ENCODE assay signal across 22 cellular contexts in the genomic region with DNA sequence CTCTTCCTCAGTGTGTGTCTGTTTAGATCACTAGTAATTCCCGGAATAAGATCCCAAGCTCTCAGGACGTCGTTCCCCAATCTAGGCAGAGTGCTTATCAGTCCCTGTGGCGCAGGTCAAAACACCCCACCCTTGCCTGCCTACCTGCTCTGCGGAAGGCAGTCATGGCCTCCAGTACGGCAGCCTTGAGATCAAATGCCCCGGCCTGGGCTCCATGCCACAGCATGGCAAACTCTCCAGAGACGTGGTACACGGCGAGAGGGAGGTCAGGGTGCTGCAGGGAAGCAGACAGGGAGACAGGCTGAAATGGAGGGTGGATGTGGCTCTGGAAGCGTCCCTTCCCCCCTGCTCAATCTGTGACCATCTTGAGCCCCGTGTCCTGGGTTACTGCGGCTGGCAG. TPM values are rescaled to one million over a fixed set of nuclear protein-coding genes. Genes with fewer than 3 reads are reported as not detected.
DNase-seq lines count a peak whose midpoint lies in the region; ATAC-seq, FAIRE-seq and TF ChIP-seq lines count a peak whose summit lies in the region.
"Had no signal": no experiment of that assay in that cellular context is flagged by ENCODE, and none has a peak within 500 bp of the region (broad histone marks: within the 10 kb centered on the region; RNA-seq: fewer than 3 reads in every experiment).

No MANE protein-coding gene starts in this region.

- H3K4me1 Mint-ChIP-seq in nephron progenitor cell: peaks cover 7% of the 10 kb centered on the region
- no peaks in the 10 kb centered on the region for H3K4me1 Mint-ChIP-seq in activated CD4-positive, alpha-beta T cell treated with anti-CD3 and anti-CD28 coated beads, Interleukin-2, amount 10 ng/mL, durations not matched to agents 7 days and 5 days
- H3K4me1 Mint-ChIP-seq: GM23338 had no signal

- TF ChIP-seq EP300 in HepG2 (IDR thresholded peaks at IDR 0.05; ENCODE audit: low read depth in 2 of 2, low read length in 2 of 2) (no peak), HepG2 (CRISPR knock-in tag; IDR thresholded peaks at IDR 0.05; ENCODE audit: borderline replicate concordance) (no peak)

- TF ChIP-seq CTCF in HepG2 (CRISPR knock-in tag; IDR thresholded peaks at IDR 0.05): no peak
- no peak for TF ChIP-seq CTCF in nephron progenitor cell (IDR thresholded peaks at IDR 0.05)

- no peak overlapping the region for H2BK15ac ChIP-seq in neuronal stem cell (ENCODE audit: low read length)

- H3K4me3 ChIP-seq in right cardiac atrium (ENCODE audit: low read length) (no peak overlapping the region), HepG2 (replicated peaks in 1 of 3; ENCODE audit: insufficient read depth in 1 of 3, low read depth in 2 of 3, low read length in 3 of 3) (no peak overlapping the region), neuronal stem cell (ENCODE audit: low read length in 2 of 2) (no peak overlapping the region)
- H3K4me3 ChIP-seq: GM23338 had no signal

- H3K27ac Mint-ChIP-seq in nephron progenitor cell: no peak overlapping the region
- H3K27ac Mint-ChIP-seq in activated CD4-positive, alpha-beta T cell treated with anti-CD3 and anti-CD28 coated beads, Interleukin-2, amount 10 ng/mL, durations not matched to agents 7 days and 5 days: no peak overlapping the region
- H3K27ac Mint-ChIP-seq: GM23338 had no signal

- H3K27ac ChIP-seq in right cardiac atrium (ENCODE audit: low read length) (no peak overlapping the region), HepG2 (ENCODE audit: extremely low read length, insufficient read depth, low read length) (peak overlapping the region; percentile 97), neuronal stem cell (replicated peaks; ENCODE audit: low read length) (no peak overlapping the region)

- H3K27me3 Mint-ChIP-seq in nephron progenitor cell (ENCODE audit: low read depth, poor library complexity): peaks cover 4% of the 10 kb centered on the region
- H3K27me3 Mint-ChIP-seq in activated CD4-positive, alpha-beta T cell treated with anti-CD3 and anti-CD28 coated beads, Interleukin-2, amount 10 ng/mL, durations not matched to agents 7 days and 5 days: no peaks in the 10 kb centered on the region

- no peak overlapping the region for H3K4ac ChIP-seq in neuronal stem cell (ENCODE audit: low read length)

- intact Hi-C loops in Right ventricle myocardium superior (cut with DNase I): no loop called here
- intact Hi-C loops in right cardiac atrium (cut with DNase I): no loop called here
- intact Hi-C loops in HepG2 (cut with micrococcal nuclease; ENCODE audit: unreplicated experiment): no loop called here

- H4K91ac ChIP-seq in neuronal stem cell (ENCODE audit: low read depth, low read length, poor library complexity): no peak overlapping the region

- no peaks in the 10 kb centered on the region for H3K79me2 ChIP-seq in HepG2 (ENCODE audit: insufficient read depth, low read length)

- no TSS peak for BruUV-seq in HepG2 (replicated peaks; lab: Mats Ljungman, UMichigan)

- no peak overlapping the region for H3K18ac ChIP-seq in neuronal stem cell (ENCODE audit: low read length)

- TF ChIP-seq RAD21 in HepG2 (CRISPR knock-in tag; IDR thresholded peaks at IDR 0.05): no peak

- H3K4me2 ChIP-seq in HepG2 (ENCODE audit: low read depth, low read length): peak overlapping the region; percentile 77; the same call in 1 of the 2 replicates
- H3K4me2 ChIP-seq in neuronal stem cell (ENCODE audit: insufficient read depth, low read length, poor library complexity, severe bottlenecking): no peak overlapping the region
- H3K4me2 ChIP-seq: GM23338 had no signal

- POLR2A ChIA-PET in HepG2 (lab: Yijun Ruan, JAX): interaction anchor here (1.6 to 3.1 kb wide), 5 partner anchors 9 to 49 kb away, joined by 4 to 29 read pairs (median 23); a partner anchor contains a TSS
- POLR2A ChIA-PET in activated CD4-positive, alpha-beta T cell treated with anti-CD3 and anti-CD28 coated beads, Interleukin-2, amount 10 ng/mL, durations not matched to agents 7 days and 5 days (lab: Charles Lee): no interaction called here

- no peak overlapping the region for H2BK120ac ChIP-seq in neuronal stem cell (ENCODE audit: low read depth, low read length)

- H3K4me3 Mint-ChIP-seq in nephron progenitor cell: no peak overlapping the region
- no peak overlapping the region for H3K4me3 Mint-ChIP-seq in activated CD4-positive, alpha-beta T cell treated with anti-CD3 and anti-CD28 coated beads, Interleukin-2, amount 10 ng/mL, durations not matched to agents 7 days and 5 days
- H3K4me3 Mint-ChIP-seq: CD14-positive monocyte, GM23338 had no signal

- no peak overlapping the region for H2BK12ac ChIP-seq in neuronal stem cell (ENCODE audit: low read length)

- H3K27me3 ChIP-seq in right cardiac atrium (ENCODE audit: control insufficient read depth, insufficient read depth) (no peaks in the 10 kb centered on the region), HepG2 (ENCODE audit: control insufficient read depth in 1 of 2, insufficient read depth in 2 of 2, low read length in 2 of 2) (no peaks in the 10 kb centered on the region), neuronal stem cell (ENCODE audit: control insufficient read depth in 3 of 3, insufficient read depth in 3 of 3, low read depth in 1 of 3, low read length in 3 of 3) (no peaks in the 10 kb centered on the region)

- H2BK5ac ChIP-seq in neuronal stem cell (ENCODE audit: low read length): no peak overlapping the region

- peaks cover 34% of the 10 kb centered on the region for H3K36me3 Mint-ChIP-seq in nephron progenitor cell (ENCODE audit: low read depth)
- H3K36me3 Mint-ChIP-seq in activated CD4-positive, alpha-beta T cell treated with anti-CD3 and anti-CD28 coated beads, Interleukin-2, amount 10 ng/mL, durations not matched to agents 7 days and 5 days (ENCODE audit: low read depth): peaks cover 31% of the 10 kb centered on the region

- H3K79me1 ChIP-seq in neuronal stem cell (ENCODE audit: low read depth, low read length): no peaks in the 10 kb centered on the region

- H2AFZ ChIP-seq in HepG2 (ENCODE audit: low read length) (no peak overlapping the region), neuronal stem cell (ENCODE audit: low read length) (no peak overlapping the region)
- H2AFZ ChIP-seq: GM23338 had no signal

- no peak for FAIRE-seq in HepG2 (lab: Jason Lieb, UNC)

- no peak overlapping the region for H2AK5ac ChIP-seq in neuronal stem cell (ENCODE audit: low read depth, low read length)

- H3K9me3 Mint-ChIP-seq in nephron progenitor cell: peaks cover 3% of the 10 kb centered on the region
- H3K9me3 Mint-ChIP-seq in activated CD4-positive, alpha-beta T cell treated with anti-CD3 and anti-CD28 coated beads, Interleukin-2, amount 10 ng/mL, durations not matched to agents 7 days and 5 days: no peaks in the 10 kb centered on the region
- H3K9me3 Mint-ChIP-seq: GM23338 had no signal

- DNase-seq in Right ventricle myocardium superior (no peak), right cardiac atrium (no peak), HepG2 (ENCODE audit: low spot score) (no peak), neuronal stem cell (ENCODE audit: low spot score) (no peak), UCSD-AML1 (lab: John Stamatoyannopoulos, UW; ENCODE audit: unreplicated experiment) (no peak), nephron progenitor cell (no peak)
- DNase-seq in activated CD4-positive, alpha-beta T cell treated with anti-CD3 and anti-CD28 coated beads, Interleukin-2, amount 10 ng/mL, durations not matched to agents 7 days and 5 days: no peak
- DNase-seq: GDM1, KBM-7, NCI-H1417, NCI-H187, NCI-H2107, NCI-H524, NCI-H82, OCI-M1, SIG-M5 had no signal

- H3K9ac ChIP-seq in HepG2 (ENCODE audit: insufficient read depth, low read depth, low read length): 0 out of 2 replicates have a peak overlapping the region, but pooled peaks have one; percentile 71
- H3K9ac ChIP-seq in neuronal stem cell (ENCODE audit: low read depth, low read length, poor library complexity): peak overlapping the region; percentile 38

- in situ Hi-C loops in HepG2 (cut with HindIII; ENCODE audit: extremely low pct_ligation_motif_present, low pct_unique_long_range_greater_than_20kb): no loop called here

- H3K36me3 ChIP-seq in HepG2 (replicated peaks in 1 of 2; ENCODE audit: control insufficient read depth in 1 of 2, insufficient read depth in 2 of 2, low read length in 2 of 2) (peaks cover 15 to 48% of the 10 kb centered on the region in 2 experiments), neuronal stem cell (replicated peaks in 1 of 2; ENCODE audit: control insufficient read depth in 2 of 2, insufficient read depth in 2 of 2, low read length in 2 of 2) (peaks cover 30 to 73% of the 10 kb centered on the region in 2 donors)

- H3K4me1 ChIP-seq in right cardiac atrium (ENCODE audit: control insufficient read depth, insufficient read depth, low read length) (no peaks in the 10 kb centered on the region), HepG2 (ENCODE audit: insufficient read depth, low read length) (peaks cover 85% of the 10 kb centered on the region), neuronal stem cell (ENCODE audit: control insufficient read depth in 2 of 2, insufficient read depth in 1 of 2, low read depth in 1 of 2, low read length in 2 of 2) (no peaks in the 10 kb centered on the region)

- no peak overlapping the region for H3K14ac ChIP-seq in neuronal stem cell (ENCODE audit: low read length)

- 92% methylated on average over 13 of the region's 13 CpGs for WGBS in right cardiac atrium
- WGBS in HepG2 (ENCODE audit: low lambda C conversion rate): 100% methylated on average over 11 of the region's 13 CpGs
- no CpG with 5 or more reads among the region's 13 CpGs for WGBS in neuronal stem cell (ENCODE audit: extremely low coverage in 2 of 2, insufficient read length in 2 of 2, insufficient replicate concordance in 1 of 2), 2 donors

- no peaks in the 10 kb centered on the region for H3K9me3 ChIP-seq in right cardiac atrium (ENCODE audit: control insufficient read depth, low read length)
- H3K9me3 ChIP-seq in HepG2 (ENCODE audit: low read length): no peaks in the 10 kb centered on the region
- H3K9me3 ChIP-seq in neuronal stem cell (replicated peaks in 1 of 2; ENCODE audit: control insufficient read depth in 2 of 2, insufficient read depth in 1 of 2, low read depth in 1 of 2, low read length in 2 of 2): no peaks in the 10 kb centered on the region

- no peaks in the 10 kb centered on the region for H4K20me1 ChIP-seq in HepG2 (ENCODE audit: insufficient read depth, low read length)

- TF ChIP-seq POLR2A in HepG2 (IDR thresholded peaks at IDR 0.05; ENCODE audit: insufficient read depth in 1 of 2, low read depth in 2 of 2, low read length in 2 of 2): no peak

- peak; percentile 16 for ATAC-seq in Right ventricle myocardium superior (ENCODE audit: poor library complexity)
- ATAC-seq in right cardiac atrium: no peak
- no peak for ATAC-seq in HepG2
- ATAC-seq in HG02970 (IDR thresholded peaks at IDR 0.05; ENCODE audit: low FRiP score, unreplicated experiment): no peak
- ATAC-seq: GM23338 had no signal

- CTCF ChIA-PET in HepG2 (lab: Yijun Ruan, JAX; ENCODE audit: low intra/inter-chr PET ratio, low total read pairs): no interaction called here
- CTCF ChIA-PET in activated CD4-positive, alpha-beta T cell treated with anti-CD3 and anti-CD28 coated beads, Interleukin-2, amount 10 ng/mL, durations not matched to agents 7 days and 5 days (lab: Charles Lee): interaction anchor here (0.5 to 1.1 kb wide), 3 partner anchors 8 to 13 kb away, joined by 3 read pairs; a partner anchor contains a TSS

- no peak overlapping the region for H4K8ac ChIP-seq in neuronal stem cell (ENCODE audit: low read depth, low read length)

- no peak overlapping the region for H3K23ac ChIP-seq in neuronal stem cell (ENCODE audit: low read depth, low read length, poor library complexity)

RNA-seq across cellular contexts. Expression of a gene that starts 12.0 kb away (rescaled TPM):
- total RNA-seq in Right ventricle myocardium superior: 9.8 TPM
- 10 to 100 TPM; 11.0 to 20.0 (median 15.9) TPM for total RNA-seq in right cardiac atrium
- polyA plus RNA-seq in right cardiac atrium: 19.6 TPM
- total RNA-seq in HepG2 (2016; rRNA removed; fragmentation: Illumina TruSeq; extraction: Trizol): 23.0 and 23.1 TPM in 2 replicates
- 9.0 and 12.1 TPM in 2 replicates for total RNA-seq in HepG2 (2016; cell fraction: cytosol; rRNA removed; fragmentation: Illumina TruSeq; extraction: Trizol; ENCODE audit: low read depth)
- 24.5 and 26.6 TPM in 2 replicates for total RNA-seq in HepG2 (2016; cell fraction: insoluble cytoplasmic fraction; rRNA removed; fragmentation: Illumina TruSeq; extraction: Trizol)
- total RNA-seq in HepG2 (2016; cell fraction: membrane; rRNA removed; fragmentation: Illumina TruSeq; extraction: Trizol): 14.8 and 21.9 TPM in 2 replicates
- 20.3 and 23.2 TPM in 2 replicates for total RNA-seq in HepG2 (2016; cell fraction: nucleus; rRNA removed; fragmentation: Illumina TruSeq; extraction: Trizol)
- polyA plus RNA-seq in HepG2 (2011; rRNA removed): 38.5 and 52.1 TPM in 2 replicates
- polyA plus RNA-seq in HepG2 (2011; cell fraction: cytosol; rRNA removed): 42.5 and 45.1 TPM in 2 replicates
- 48.3 and 66.3 TPM in 2 replicates for polyA plus RNA-seq in HepG2 (2011; cell fraction: nucleus; rRNA removed)
- 22.4 and 28.2 TPM in 2 replicates for polyA plus RNA-seq in HepG2 (2012)
- 3.9 and 7.9 TPM in 2 replicates for polyA plus RNA-seq in HepG2 (2016; cell fraction: cytosol; fragmentation: Illumina TruSeq; extraction: Trizol; ENCODE audit: low read depth)
- 21.1 and 26.6 TPM in 2 replicates for polyA plus RNA-seq in HepG2 (2016; cell fraction: insoluble cytoplasmic fraction; fragmentation: Illumina TruSeq; extraction: Trizol; ENCODE audit: low read depth)
- 9.6 and 14.6 TPM in 2 replicates for polyA plus RNA-seq in HepG2 (2016; cell fraction: membrane; fragmentation: Illumina TruSeq; extraction: Trizol; ENCODE audit: low read depth)
- polyA plus RNA-seq in HepG2 (2016; cell fraction: nucleus; fragmentation: Illumina TruSeq; extraction: Trizol; ENCODE audit: insufficient read depth, low read depth): 59.1 and 62.1 TPM in 2 replicates
- 23.3 and 44.1 TPM in 2 replicates for polyA minus RNA-seq in HepG2 (2011; rRNA and poly(A)+ RNA removed; ENCODE audit: low replicate concordance)
- 15.5 and 15.6 TPM in 2 replicates for polyA minus RNA-seq in HepG2 (2011; cell fraction: cytosol; rRNA and poly(A)+ RNA removed)
- 18.0 and 26.0 TPM in 2 replicates for polyA minus RNA-seq in HepG2 (2011; cell fraction: nucleus; rRNA and poly(A)+ RNA removed)
- 10.3 TPM for polyA plus RNA-seq in neuronal stem cell (2013, experiment 1 of 2)
- polyA plus RNA-seq in neuronal stem cell (2013, experiment 2 of 2): 10.2 TPM
- 10 to 100 TPM; 16.2 to 20.2 TPM for total RNA-seq in activated CD4-positive, alpha-beta T cell treated with anti-CD3 and anti-CD28 coated beads, Interleukin-2, amount 10 ng/mL, durations not matched to agents 7 days and 5 days

RNA-seq across cellular contexts. Expression of a gene that starts 12.3 kb away (rescaled TPM):
- total RNA-seq in Right ventricle myocardium superior (129 TPM), right cardiac atrium (10 to 100 TPM; 29.9 to 43.6 (median 42.1) TPM), HepG2 (2016; rRNA removed; fragmentation: Illumina TruSeq; extraction: Trizol) (21.8 and 23.0 TPM in 2 replicates)
- polyA plus RNA-seq in right cardiac atrium (39.5 TPM), HepG2 (2011; rRNA removed) (30.1 and 40.5 TPM in 2 replicates)
- total RNA-seq in HepG2 (2016; cell fraction: cytosol; rRNA removed; fragmentation: Illumina TruSeq; extraction: Trizol; ENCODE audit: low read depth): 5.0 and 5.9 TPM in 2 replicates
- total RNA-seq in HepG2 (2016; cell fraction: insoluble cytoplasmic fraction; rRNA removed; fragmentation: Illumina TruSeq; extraction: Trizol): 21.5 and 22.8 TPM in 2 replicates
- 9.1 and 9.2 TPM in 2 replicates for total RNA-seq in HepG2 (2016; cell fraction: membrane; rRNA removed; fragmentation: Illumina TruSeq; extraction: Trizol)
- 16.1 and 20.0 TPM in 2 replicates for total RNA-seq in HepG2 (2016; cell fraction: nucleus; rRNA removed; fragmentation: Illumina TruSeq; extraction: Trizol)
- 15.7 and 16.1 TPM in 2 replicates for polyA plus RNA-seq in HepG2 (2011; cell fraction: cytosol; rRNA removed)
- polyA plus RNA-seq in HepG2 (2011; cell fraction: nucleus; rRNA removed): 75.9 and 98.7 TPM in 2 replicates
- 48.3 and 58.9 TPM in 2 replicates for polyA plus RNA-seq in HepG2 (2012)
- polyA plus RNA-seq in HepG2 (2016; cell fraction: cytosol; fragmentation: Illumina TruSeq; extraction: Trizol; ENCODE audit: low read depth): 6.7 and 7.3 TPM in 2 replicates
- polyA plus RNA-seq in HepG2 (2016; cell fraction: insoluble cytoplasmic fraction; fragmentation: Illumina TruSeq; extraction: Trizol; ENCODE audit: low read depth): 21.4 and 28.7 TPM in 2 replicates
- polyA plus RNA-seq in HepG2 (2016; cell fraction: membrane; fragmentation: Illumina TruSeq; extraction: Trizol; ENCODE audit: low read depth): 8.7 and 9.0 TPM in 2 replicates
- 44.4 and 47.1 TPM in 2 replicates for polyA plus RNA-seq in HepG2 (2016; cell fraction: nucleus; fragmentation: Illumina TruSeq; extraction: Trizol; ENCODE audit: insufficient read depth, low read depth)
- 22.4 and 56.5 TPM in 2 replicates for polyA minus RNA-seq in HepG2 (2011; rRNA and poly(A)+ RNA removed; ENCODE audit: low replicate concordance)
- polyA minus RNA-seq in HepG2 (2011; cell fraction: cytosol; rRNA and poly(A)+ RNA removed): 9.6 and 11.1 TPM in 2 replicates
- 31.4 and 34.3 TPM in 2 replicates for polyA minus RNA-seq in HepG2 (2011; cell fraction: nucleus; rRNA and poly(A)+ RNA removed)
- polyA plus RNA-seq in neuronal stem cell (2013, experiment 1 of 2): 18.9 TPM
- polyA plus RNA-seq in neuronal stem cell (2013, experiment 2 of 2): 19.3 TPM
- 10 to 100 TPM; 37.5 to 40.6 TPM for total RNA-seq in activated CD4-positive, alpha-beta T cell treated with anti-CD3 and anti-CD28 coated beads, Interleukin-2, amount 10 ng/mL, durations not matched to agents 7 days and 5 days

RNA-seq across cellular contexts. Expression of a gene that starts 21.6 kb away (rescaled TPM):
- total RNA-seq in Right ventricle myocardium superior (20.6 TPM), right cardiac atrium (10 to 100 TPM; 19.7 to 22.4 (median 20.5) TPM), HepG2 (2016; rRNA removed; fragmentation: Illumina TruSeq; extraction: Trizol) (77.2 and 93.1 TPM in 2 replicates)
- polyA plus RNA-seq in right cardiac atrium (18.0 TPM), HepG2 (2011; rRNA removed) (25.9 and 36.0 TPM in 2 replicates)
- total RNA-seq in HepG2 (2016; cell fraction: cytosol; rRNA removed; fragmentation: Illumina TruSeq; extraction: Trizol; ENCODE audit: low read depth): 16.4 and 16.7 TPM in 2 replicates
- 79.2 and 96.3 TPM in 2 replicates for total RNA-seq in HepG2 (2016; cell fraction: insoluble cytoplasmic fraction; rRNA removed; fragmentation: Illumina TruSeq; extraction: Trizol)
- 47.2 and 48.0 TPM in 2 replicates for total RNA-seq in HepG2 (2016; cell fraction: membrane; rRNA removed; fragmentation: Illumina TruSeq; extraction: Trizol)
- 34.4 and 38.5 TPM in 2 replicates for total RNA-seq in HepG2 (2016; cell fraction: nucleus; rRNA removed; fragmentation: Illumina TruSeq; extraction: Trizol)
- 23.9 and 28.7 TPM in 2 replicates for polyA plus RNA-seq in HepG2 (2011; cell fraction: cytosol; rRNA removed)
- 30.3 and 34.7 TPM in 2 replicates for polyA plus RNA-seq in HepG2 (2011; cell fraction: nucleus; rRNA removed)
- 17.9 and 29.2 TPM in 2 replicates for polyA plus RNA-seq in HepG2 (2012)
- polyA plus RNA-seq in HepG2 (2016; cell fraction: cytosol; fragmentation: Illumina TruSeq; extraction: Trizol; ENCODE audit: low read depth): 15.0 and 17.3 TPM in 2 replicates
- polyA plus RNA-seq in HepG2 (2016; cell fraction: insoluble cytoplasmic fraction; fragmentation: Illumina TruSeq; extraction: Trizol; ENCODE audit: low read depth): 103 and 111 TPM in 2 replicates
- polyA plus RNA-seq in HepG2 (2016; cell fraction: membrane; fragmentation: Illumina TruSeq; extraction: Trizol; ENCODE audit: low read depth): 40.3 and 43.4 TPM in 2 replicates
- polyA plus RNA-seq in HepG2 (2016; cell fraction: nucleus; fragmentation: Illumina TruSeq; extraction: Trizol; ENCODE audit: insufficient read depth, low read depth): 75.6 and 79.1 TPM in 2 replicates
- 17.7 and 85.1 TPM in 2 replicates for polyA minus RNA-seq in HepG2 (2011; rRNA and poly(A)+ RNA removed; ENCODE audit: low replicate concordance)
- 7.1 and 10.4 TPM in 2 replicates for polyA minus RNA-seq in HepG2 (2011; cell fraction: cytosol; rRNA and poly(A)+ RNA removed)
- 12.1 and 14.3 TPM in 2 replicates for polyA minus RNA-seq in HepG2 (2011; cell fraction: nucleus; rRNA and poly(A)+ RNA removed)
- polyA plus RNA-seq in neuronal stem cell (2013, experiment 1 of 2): 53.9 TPM
- polyA plus RNA-seq in neuronal stem cell (2013, experiment 2 of 2): 53.4 TPM
- 10 to 100 TPM; 66.6 to 73.1 TPM for total RNA-seq in activated CD4-positive, alpha-beta T cell treated with anti-CD3 and anti-CD28 coated beads, Interleukin-2, amount 10 ng/mL, durations not matched to agents 7 days and 5 days

RNA-seq across cellular contexts. Expression of a gene that starts 21.7 kb away (rescaled TPM):
- total RNA-seq in Right ventricle myocardium superior (0.27 TPM), right cardiac atrium (under 1 TPM; 0.20 to 0.47 (median 0.20) TPM), HepG2 (2016; rRNA removed; fragmentation: Illumina TruSeq; extraction: Trizol) (0.18 and 0.31 TPM in 2 replicates)
- polyA plus RNA-seq in right cardiac atrium (0.23 TPM), HepG2 (2011; rRNA removed) (0.14 and 0.24 TPM in 2 replicates)
- 1.0 and 1.1 TPM in 2 replicates for total RNA-seq in HepG2 (2016; cell fraction: cytosol; rRNA removed; fragmentation: Illumina TruSeq; extraction: Trizol; ENCODE audit: low read depth)
- 0.22 and 0.30 TPM in 2 replicates for total RNA-seq in HepG2 (2016; cell fraction: insoluble cytoplasmic fraction; rRNA removed; fragmentation: Illumina TruSeq; extraction: Trizol)
- 0.86 and 1.2 TPM in 2 replicates for total RNA-seq in HepG2 (2016; cell fraction: membrane; rRNA removed; fragmentation: Illumina TruSeq; extraction: Trizol)
- 0.31 and 0.34 TPM in 2 replicates for total RNA-seq in HepG2 (2016; cell fraction: nucleus; rRNA removed; fragmentation: Illumina TruSeq; extraction: Trizol)
- polyA plus RNA-seq in HepG2 (2011; cell fraction: cytosol; rRNA removed): 0.13 and 0.21 TPM in 2 replicates
- 0.13 and 0.16 TPM in 2 replicates for polyA plus RNA-seq in HepG2 (2011; cell fraction: nucleus; rRNA removed)
- polyA plus RNA-seq in HepG2 (2012): 0.16 and 0.21 TPM in 2 replicates
- 0.17 and 0.55 TPM in 2 replicates for polyA plus RNA-seq in HepG2 (2016; cell fraction: cytosol; fragmentation: Illumina TruSeq; extraction: Trizol; ENCODE audit: low read depth)
- polyA plus RNA-seq in HepG2 (2016; cell fraction: insoluble cytoplasmic fraction; fragmentation: Illumina TruSeq; extraction: Trizol; ENCODE audit: low read depth): 0.55 and 0.64 TPM in 2 replicates
- polyA plus RNA-seq in HepG2 (2016; cell fraction: membrane; fragmentation: Illumina TruSeq; extraction: Trizol; ENCODE audit: low read depth): 0.66 and 0.74 TPM in 2 replicates
- polyA plus RNA-seq in HepG2 (2016; cell fraction: nucleus; fragmentation: Illumina TruSeq; extraction: Trizol; ENCODE audit: insufficient read depth, low read depth): 0.22 and 0.23 TPM in 2 replicates
- polyA minus RNA-seq in HepG2 (2011; rRNA and poly(A)+ RNA removed; ENCODE audit: low replicate concordance): 0.46 and 3.7 TPM in 2 replicates
- polyA minus RNA-seq in HepG2 (2011; cell fraction: cytosol; rRNA and poly(A)+ RNA removed): 0.26 and 0.30 TPM in 2 replicates
- 0.77 and 0.99 TPM in 2 replicates for polyA minus RNA-seq in HepG2 (2011; cell fraction: nucleus; rRNA and poly(A)+ RNA removed)
- polyA plus RNA-seq in neuronal stem cell (2013, experiment 1 of 2): 0.20 TPM
- 0.14 TPM for polyA plus RNA-seq in neuronal stem cell (2013, experiment 2 of 2)
- total RNA-seq in activated CD4-positive, alpha-beta T cell treated with anti-CD3 and anti-CD28 coated beads, Interleukin-2, amount 10 ng/mL, durations not matched to agents 7 days and 5 days: under 1 TPM; 0.37 to 0.54 TPM
- polyA plus RNA-seq: CD14-positive monocyte had no signal

RNA-seq across cellular contexts. Expression of a gene that starts 39.5 kb away (rescaled TPM):
- 0.24 TPM for total RNA-seq in Right ventricle myocardium superior
- total RNA-seq in right cardiac atrium: 1 to 10 TPM in 3 of 4 donors, under 1 TPM in 1; 0.21 to 2.3 (median 1.6) TPM
- polyA plus RNA-seq in right cardiac atrium: 1.4 TPM
- 0.09 and 0.13 TPM in 2 replicates for total RNA-seq in HepG2 (2016; rRNA removed; fragmentation: Illumina TruSeq; extraction: Trizol)
- 0.09 TPM in 1 of 2 replicates, not detected in the other for total RNA-seq in HepG2 (2016; cell fraction: cytosol; rRNA removed; fragmentation: Illumina TruSeq; extraction: Trizol; ENCODE audit: low read depth)
- 0.17 and 0.18 TPM in 2 replicates for total RNA-seq in HepG2 (2016; cell fraction: insoluble cytoplasmic fraction; rRNA removed; fragmentation: Illumina TruSeq; extraction: Trizol)
- total RNA-seq in HepG2 (2016; cell fraction: membrane; rRNA removed; fragmentation: Illumina TruSeq; extraction: Trizol): 0.06 and 0.21 TPM in 2 replicates
- total RNA-seq in HepG2 (2016; cell fraction: nucleus; rRNA removed; fragmentation: Illumina TruSeq; extraction: Trizol): 0.19 and 0.22 TPM in 2 replicates
- polyA plus RNA-seq in HepG2 (2011; rRNA removed): 0.26 and 0.37 TPM in 2 replicates
- polyA plus RNA-seq in HepG2 (2011; cell fraction: cytosol; rRNA removed): 0.31 and 0.40 TPM in 2 replicates
- 0.53 and 0.57 TPM in 2 replicates for polyA plus RNA-seq in HepG2 (2011; cell fraction: nucleus; rRNA removed)
- 0.20 and 0.25 TPM in 2 replicates for polyA plus RNA-seq in HepG2 (2012)
- polyA plus RNA-seq in HepG2 (2016; cell fraction: cytosol; fragmentation: Illumina TruSeq; extraction: Trizol; ENCODE audit: low read depth): 0.07 and 0.14 TPM in 2 replicates
- polyA plus RNA-seq in HepG2 (2016; cell fraction: insoluble cytoplasmic fraction; fragmentation: Illumina TruSeq; extraction: Trizol; ENCODE audit: low read depth): 0.10 TPM in 1 of 2 replicates, not detected in the other
- polyA plus RNA-seq in HepG2 (2016; cell fraction: membrane; fragmentation: Illumina TruSeq; extraction: Trizol; ENCODE audit: low read depth): 0.08 and 0.09 TPM in 2 replicates
- polyA plus RNA-seq in HepG2 (2016; cell fraction: nucleus; fragmentation: Illumina TruSeq; extraction: Trizol; ENCODE audit: insufficient read depth, low read depth): 0.47 TPM in 1 of 2 replicates, not detected in the other
- 0.12 TPM in 1 of 2 replicates, not detected in the other for polyA minus RNA-seq in HepG2 (2011; rRNA and poly(A)+ RNA removed; ENCODE audit: low replicate concordance)
- polyA minus RNA-seq in HepG2 (2011; cell fraction: cytosol; rRNA and poly(A)+ RNA removed): not detected in 2 replicates
- 0.25 TPM in 1 of 2 replicates, not detected in the other for polyA minus RNA-seq in HepG2 (2011; cell fraction: nucleus; rRNA and poly(A)+ RNA removed)
- 0.01 TPM for polyA plus RNA-seq in neuronal stem cell (2013, experiment 1 of 2)
- 0.01 TPM for polyA plus RNA-seq in neuronal stem cell (2013, experiment 2 of 2)
- total RNA-seq in activated CD4-positive, alpha-beta T cell treated with anti-CD3 and anti-CD28 coated beads, Interleukin-2, amount 10 ng/mL, durations not matched to agents 7 days and 5 days: 1 to 10 TPM; 2.0 to 2.3 TPM
- total RNA-seq: Daoy, RPMI7951 had no signal
- polyA plus RNA-seq: AG04450 had no signal
